Comparison of ENCODE assay signal across 6 cellular contexts in the genomic region with DNA sequence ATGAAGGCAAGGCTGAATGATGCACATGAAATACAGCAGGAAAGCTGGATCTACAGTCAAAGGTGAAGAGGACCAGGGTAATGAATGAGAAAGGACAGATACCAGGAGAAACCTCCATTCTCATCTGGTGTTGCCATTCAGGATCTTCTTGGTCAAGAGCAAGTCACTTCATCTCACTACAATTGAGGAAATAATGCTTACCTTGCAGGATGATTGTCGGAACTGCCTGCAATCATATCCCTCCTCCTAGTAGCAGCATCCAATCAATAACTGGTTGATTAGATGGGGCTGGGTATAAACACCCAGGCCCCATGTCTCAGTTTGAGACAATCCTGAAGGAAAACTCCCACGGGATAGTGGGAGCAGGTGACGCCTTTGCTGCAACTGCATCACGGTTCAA.
"Had no signal": no experiment of that assay in that cellular context is flagged by ENCODE, and none has a peak within 500 bp of the region (broad histone marks: within the 10 kb centered on the region; RNA-seq: fewer than 3 reads in every experiment).

No MANE protein-coding gene starts in this region.

- H3K4me2 ChIP-seq: KMS-11 had no signal

- H3K9ac ChIP-seq: KMS-11 had no signal

- DNase-seq: Karpas-422, KBM-7, KG1 had no signal

- H3K27ac ChIP-seq: HL-60, KMS-11 had no signal

- FAIRE-seq: HTR-8/SVneo had no signal
